ENCODE assay signal across 1 cellular context in genomic region chr11:116790167-116791001, GRCh38.
TF ChIP-seq lines count a peak whose summit lies in the region.

No MANE protein-coding gene starts in this region.

TF ChIP-seq in HepG2, 621 proteins besides CTCF, POLR2A, EP300 and RAD21:
- TF ChIP-seq ZBTB33 (CRISPR knock-in tag; IDR thresholded peaks at IDR 0.05) (peak; percentile 25; the same call in 1 of the 2 replicates), JDP2 (CRISPR knock-in tag; IDR thresholded peaks at IDR 0.05; ENCODE audit: borderline replicate concordance) (no peak), GABPA (IDR thresholded peaks at IDR 0.05; ENCODE audit: low read depth, low read length) (no peak), GABPA (CRISPR knock-in tag; IDR thresholded peaks at IDR 0.05; ENCODE audit: low read depth) (no peak), RBFOX2 (IDR thresholded peaks at IDR 0.05; ENCODE audit: low read depth, low read length) (peak; percentile 78), ZNF362 (CRISPR knock-in tag; IDR thresholded peaks at IDR 0.05; ENCODE audit: borderline replicate concordance) (no peak), ZNF546 (CRISPR knock-in tag; conservative IDR thresholded peaks at IDR 0.05) (0 out of 2 replicates have a peak, but pooled peaks have one; percentile 14), IRF9 (CRISPR knock-in tag; IDR thresholded peaks at IDR 0.05; ENCODE audit: borderline replicate concordance) (no peak), AGO2 (optimal IDR thresholded peaks at IDR 0.05; ENCODE audit: low read depth, low read length) (peak; percentile 91), NRL (CRISPR knock-in tag; IDR thresholded peaks at IDR 0.05; ENCODE audit: borderline replicate concordance) (no peak; the same call in 1 of the 2 replicates)
